ENCODE assay signal across 11 cellular contexts in the genomic region with DNA sequence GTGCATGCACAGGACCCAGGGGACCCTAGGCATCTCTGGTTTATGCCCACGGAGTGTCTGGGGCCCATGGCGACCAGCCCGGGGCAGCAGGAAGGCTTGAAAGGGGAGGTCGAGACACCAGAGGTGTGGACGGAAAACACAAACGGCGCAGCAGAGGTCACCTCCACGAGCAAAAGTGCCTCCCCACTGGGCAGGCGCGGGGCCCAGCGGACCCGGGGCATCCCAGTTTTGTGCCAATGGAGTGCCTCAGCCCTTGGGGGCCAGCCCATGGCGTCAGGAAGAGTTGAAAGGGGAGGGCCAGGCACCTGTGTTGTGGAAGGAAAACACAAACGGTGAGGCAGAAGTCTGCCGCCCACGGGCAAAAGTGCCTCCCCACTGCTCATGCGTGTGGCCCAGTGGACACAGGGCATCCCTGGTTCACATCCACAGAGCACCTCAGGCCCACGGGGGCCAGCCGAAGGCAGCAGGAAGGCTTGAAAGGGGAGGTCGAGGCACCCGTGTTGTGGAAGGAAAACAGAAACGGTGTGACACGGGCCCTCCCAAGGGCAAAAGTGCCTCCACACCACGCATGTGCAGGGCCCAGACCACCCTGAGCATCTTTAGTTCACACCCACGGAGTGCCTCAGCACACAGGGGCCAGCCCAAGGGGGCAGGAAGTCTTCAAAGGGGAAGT.
DNase-seq lines count a peak whose midpoint lies in the region; ATAC-seq, FAIRE-seq and TF ChIP-seq lines count a peak whose summit lies in the region.
"Had no signal": no experiment of that assay in that cellular context is flagged by ENCODE, and none has a peak within 500 bp of the region (broad histone marks: within the 10 kb centered on the region; RNA-seq: fewer than 3 reads in every experiment).

No MANE protein-coding gene starts in this region.

- H3K4me1 ChIP-seq in kidney (ENCODE audit: control insufficient read depth in 1 of 2, insufficient read depth in 1 of 2, low read depth in 1 of 2, low read length in 2 of 2), result no peaks in the 10 kb centered on the region
- no peaks in the 10 kb centered on the region for H3K4me1 ChIP-seq in tibial artery

- no peak for FAIRE-seq in kidney (lab: Jason Lieb, UNC)
- FAIRE-seq: A204.1 had no signal

- H3K9ac ChIP-seq in kidney (ENCODE audit: low read length in 2 of 2), result no peak overlapping the region

- TF ChIP-seq CTCF in kidney (IDR thresholded peaks at IDR 0.05; ENCODE audit: borderline replicate concordance, extremely low read depth, insufficient read depth) (no peak), tibial artery (IDR thresholded peaks at IDR 0.05) (no peak), RWPE1 (conservative IDR thresholded peaks at IDR 0.05; ENCODE audit: low read depth) (no peak)

- H3K36me3 ChIP-seq in kidney (ENCODE audit: control insufficient read depth in 1 of 2, insufficient read depth in 2 of 2, low read length in 2 of 2), result no peaks in the 10 kb centered on the region
- no peaks in the 10 kb centered on the region for H3K36me3 ChIP-seq in tibial artery

- intact Hi-C loops in kidney (cut with DNase I), result no loop called here
- intact Hi-C loops in tibial artery (cut with DNase I; ENCODE audit: low total_unique reads), result no loop called here

- H3K27ac ChIP-seq in kidney (ENCODE audit: low read depth in 2 of 2, low read length in 2 of 2) (no peak overlapping the region), tibial artery (no peak overlapping the region), RWPE1 (no peak overlapping the region)

- ATAC-seq in HG03457 (IDR thresholded peaks at IDR 0.05; ENCODE audit: unreplicated experiment), result no peak

- DNase-seq in activated CD4-positive, alpha-beta T cell treated with anti-CD3 and anti-CD28 coated beads for 1 hour, result peak; percentile 1
- DNase-seq in activated CD4-positive, alpha-beta T cell treated with anti-CD3 and anti-CD28 coated beads, Interleukin-2, amount 50 U/mL, for 1 hour, result no peak
- peak; percentile 7 for DNase-seq in activated naive CD4-positive, alpha-beta T cell treated with anti-CD3 and anti-CD28 coated beads, Interleukin-2, amount 50 U/mL, for 16 hours
- peak; percentile 53 for DNase-seq in kidney
- DNase-seq in tibial artery, result peak; percentile 9 to 45
- no peak for DNase-seq in RWPE1 (ENCODE audit: low spot score)
- no peak for DNase-seq in NCI-H510A treated with DMSO at 0.1 percent for 48 hours (lab: John Stamatoyannopoulos, UW)
- DNase-seq: amygdala, NCI-H524 had no signal

- no peak overlapping the region for H3K4me3 ChIP-seq in kidney (ENCODE audit: low read length in 2 of 2)
- no peak overlapping the region for H3K4me3 ChIP-seq in tibial artery

- CTCF ChIA-PET in RWPE1 (lab: Yijun Ruan, JAX), result no interaction called here

- peaks cover 0 to 3% of the 10 kb centered on the region in 2 donors for H3K27me3 ChIP-seq in tibial artery

- peaks cover 0 to 22% of the 10 kb centered on the region in 2 donors for H3K9me3 ChIP-seq in kidney (ENCODE audit: control insufficient read depth in 1 of 2, low read length in 2 of 2)
- peaks cover 0 to 62% (median 31%) of the 10 kb centered on the region in 3 donors for H3K9me3 ChIP-seq in tibial artery

- POLR2A ChIA-PET in RWPE1 (lab: Yijun Ruan, JAX; ENCODE audit: low non-redundant PET), result no interaction called here

Comparison
In these comparisons a context has a peak if more than half of its experiments do, and no peak if none do; other contexts are left out.
1. DNase-seq: peak in activated CD4-positive, alpha-beta T cell treated with anti-CD3 and anti-CD28 coated beads for 1 hour (single experiment), activated naive CD4-positive, alpha-beta T cell treated with anti-CD3 and anti-CD28 coated beads, Interleukin-2, amount 50 U/mL, for 16 hours (single experiment), kidney (single experiment) and tibial artery (2 of 2); none in activated CD4-positive, alpha-beta T cell treated with anti-CD3 and anti-CD28 coated beads, Interleukin-2, amount 50 U/mL, for 1 hour (single experiment), RWPE1 (single experiment) and NCI-H510A treated with DMSO at 0.1 percent for 48 hours (single experiment).